ENCODE assay signal across 20 cellular contexts in genomic region chr20:15214051-15214450, GRCh38.
"Had no signal": no experiment of that assay in that cellular context is flagged by ENCODE, and none has a peak within 500 bp of the region (broad histone marks: within the 10 kb centered on the region; RNA-seq: fewer than 3 reads in every experiment).

No MANE protein-coding gene starts in this region.

- ATAC-seq: naive thymus-derived CD4-positive, alpha-beta T cell; natural killer cell; psoas muscle; right cardiac atrium; right lobe of liver; stimulated activated effector memory CD8-positive, alpha-beta T cell treated with anti-CD3 and anti-CD28 coated beads, Interleukin-12 subunit alpha, Interleukin-12 subunit beta, amount 100 ng/mL, for 72 hours; stimulated activated naive B cell treated with anti-CD40 and anti-IgM and Interleukin-4, amounts not matched to agents 10 μg/mL and 1 μg/mL and 100 μg/mL, for 72 hours had no signal

- DNase-seq: naive thymus-derived CD4-positive, alpha-beta T cell; natural killer cell; ovary; posterior cingulate gyrus; psoas muscle; right cardiac atrium; right lobe of liver; sigmoid colon; small intestine; stimulated activated CD4-positive, alpha-beta T cell treated with anti-CD3 and anti-CD28 coated beads, Interleukin-15, amount 100 ng/mL, for 24 hours; stimulated activated CD4-positive, alpha-beta T cell treated with anti-CD3 and anti-CD28 coated beads, Interleukin-2, amount 100 ng/mL, for 24 hours; stimulated activated CD4-positive, alpha-beta T cell treated with anti-CD3 and anti-CD28 coated beads, Interleukin-2, amount 100 ng/mL, for 48 hours; stimulated activated CD4-positive, alpha-beta T cell treated with anti-CD3 and anti-CD28 coated beads, Interleukin-4, amount 100 ng/mL, for 24 hours; stimulated activated naive B cell treated with anti-CD40 and anti-IgM and Interleukin-4, amounts not matched to agents 10 μg/mL and 1 μg/mL and 100 μg/mL, for 72 hours; stimulated activated naive CD4-positive, alpha-beta T cell treated with Interleukin-2 at 50 U/mL for 16 hours; stomach; thyroid gland; trophoblast cell; upper lobe of left lung had no signal
